Comparison of ENCODE assay signal across 11 cellular contexts in the genomic region with DNA sequence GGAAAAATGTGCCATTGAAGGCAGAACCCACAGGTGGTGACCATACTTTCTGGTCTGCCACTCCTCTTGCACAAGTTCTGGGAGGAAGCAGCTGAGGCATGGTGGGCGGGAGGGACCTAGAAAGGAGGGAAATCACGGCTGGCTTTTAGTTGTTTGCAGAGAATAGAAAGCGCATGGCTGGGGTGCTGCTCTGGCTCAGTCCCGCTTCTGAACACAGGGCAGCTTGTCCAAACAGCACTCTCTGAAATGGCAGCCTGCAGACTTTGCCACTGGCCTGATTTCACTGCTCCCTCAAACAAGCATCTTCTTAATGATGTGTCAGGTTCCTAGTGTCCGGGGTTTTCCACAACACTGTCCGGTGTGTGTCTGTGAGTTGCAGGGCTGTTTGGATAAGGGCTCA.
DNase-seq lines count a peak whose midpoint lies in the region; ATAC-seq and TF ChIP-seq lines count a peak whose summit lies in the region.
"Had no signal": no experiment of that assay in that cellular context is flagged by ENCODE, and none has a peak within 500 bp of the region (broad histone marks: within the 10 kb centered on the region; RNA-seq: fewer than 3 reads in every experiment).

No MANE protein-coding gene starts in this region.

- H3K27ac ChIP-seq in IMR-90 (ENCODE audit: insufficient read depth, low read length) (peak overlapping the region; percentile 93), colonic mucosa (peak overlapping the region; percentile 17), coronary artery (peak overlapping the region in 1 of 2 donors; percentile 21)
- H3K27ac ChIP-seq in CD4-positive, alpha-beta T cell (ENCODE audit: low read depth, low read length), result no peak overlapping the region

- peaks cover 72% of the 10 kb centered on the region for H3K36me3 Mint-ChIP-seq in CD4-positive, alpha-beta T cell (ENCODE audit: low read depth)

- H3K79me1 ChIP-seq in IMR-90 (ENCODE audit: low read depth in 1 of 2, low read length in 2 of 2), result peaks cover 65 to 92% of the 10 kb centered on the region in 2 experiments

- peaks cover 67% of the 10 kb centered on the region for H3K4me1 ChIP-seq in IMR-90 (ENCODE audit: control insufficient read depth, insufficient read depth, low read length)
- peaks cover 4% of the 10 kb centered on the region for H3K4me1 ChIP-seq in colonic mucosa

- H3K4me2 ChIP-seq in IMR-90 (ENCODE audit: low read depth, low read length), result no peak overlapping the region

- H2AK9ac ChIP-seq in IMR-90 (replicated peaks; ENCODE audit: low read depth, low read length, poor library complexity), result peak overlapping the region; percentile 33

- peak overlapping the region; percentile 96 for H2BK120ac ChIP-seq in IMR-90 (ENCODE audit: low read depth, low read length)

- H3K27me3 Mint-ChIP-seq in CD4-positive, alpha-beta T cell, result no peaks in the 10 kb centered on the region

- peak overlapping the region; percentile 97 for H2BK5ac ChIP-seq in IMR-90 (ENCODE audit: low read depth, low read length, poor library complexity, severe bottlenecking)

- H3K18ac ChIP-seq in IMR-90 (ENCODE audit: low read depth, low read length), result peak overlapping the region; percentile 81

- CTCF ChIA-PET in IMR-90 (lab: Yijun Ruan, JAX), result no interaction called here
- CTCF ChIA-PET in CD4-positive, alpha-beta T cell (lab: Charles Lee), result interaction anchor here (1.8 kb wide), 1 partner anchor 231 kb away, joined by 6 read pairs; no protein-coding TSS in a partner anchor

- H2AK5ac ChIP-seq in IMR-90 (ENCODE audit: low read depth, low read length), result peak overlapping the region; percentile 94

- H4K5ac ChIP-seq in IMR-90 (ENCODE audit: low read depth, low read length), result peak overlapping the region; percentile 67

- peak; percentile 8 for ATAC-seq in IMR-90 (ENCODE audit: low read depth)
- no peak for ATAC-seq in CD4-positive, alpha-beta T cell (ENCODE audit: poor library complexity)

- H3K4me3 Mint-ChIP-seq in CD4-positive, alpha-beta T cell, result no peak overlapping the region
- H3K4me3 Mint-ChIP-seq: activated naive CD4-positive, alpha-beta T cell treated with anti-CD3 and anti-CD28 coated beads for 36 hours had no signal

- POLR2A ChIA-PET in IMR-90 (lab: Charles Lee; ENCODE audit: unreplicated experiment), result no interaction called here
- POLR2A ChIA-PET in CD4-positive, alpha-beta T cell (lab: Charles Lee), result interaction anchor here (0.6 kb wide), 1 partner anchor 250 kb away, joined by 3 read pairs; no protein-coding TSS in a partner anchor

- H4K20me1 ChIP-seq in IMR-90 (ENCODE audit: insufficient read depth, low read length), result peaks cover 9% of the 10 kb centered on the region

- H3K9me1 ChIP-seq in IMR-90 (ENCODE audit: insufficient read depth, low read length), result peaks cover 67% of the 10 kb centered on the region

- H3K4me3 ChIP-seq in IMR-90 (ENCODE audit: insufficient read depth, low read depth, low read length) (no peak overlapping the region), colonic mucosa (no peak overlapping the region), coronary artery (no peak overlapping the region)

- H3K9ac ChIP-seq in IMR-90 (ENCODE audit: low read depth, low read length) (peak overlapping the region; percentile 62), colonic mucosa (ENCODE audit: low read depth in 2 of 2, low read length in 2 of 2) (no peak overlapping the region)

- peak; percentile 19 for DNase-seq in A172 (ENCODE audit: low spot score)
- peak; percentile 83 for DNase-seq in IMR-90
- DNase-seq in colonic mucosa, result no peak
- DNase-seq in mesenteric fat pad (ENCODE audit: low spot score), result peak; percentile 49
- no peak for DNase-seq in CD4-positive, alpha-beta T cell
- no peak for DNase-seq in amniotic stem cell (lab: John Stamatoyannopoulos, UW)
- DNase-seq in RPMI8226, result no peak
- DNase-seq in coronary artery (ENCODE audit: low spot score), result no peak
- DNase-seq: activated CD4-positive, alpha-beta T cell treated with anti-CD3 and anti-CD28 coated beads for 1 hour; activated naive CD4-positive, alpha-beta T cell treated with anti-CD3 and anti-CD28 coated beads for 36 hours; NCI-H2107 had no signal

- no peak for TF ChIP-seq CTCF in IMR-90 (conservative IDR thresholded peaks at IDR 0.05; ENCODE audit: low read depth, low read length)
- TF ChIP-seq CTCF in colonic mucosa (IDR thresholded peaks at IDR 0.05), result no peak
- no peak for TF ChIP-seq CTCF in CD4-positive, alpha-beta T cell (IDR thresholded peaks at IDR 0.05)
- no peak for TF ChIP-seq CTCF in coronary artery (IDR thresholded peaks at IDR 0.05)

- no peak overlapping the region for H3K27ac Mint-ChIP-seq in CD4-positive, alpha-beta T cell
- H3K27ac Mint-ChIP-seq: activated naive CD4-positive, alpha-beta T cell treated with anti-CD3 and anti-CD28 coated beads for 36 hours had no signal

- in situ Hi-C loops in IMR-90 (cut with MboI; ENCODE audit: low sequenced_read_pairs), result loop anchor here (5.0 kb wide), 1 partner anchor 70 kb away; no protein-coding TSS in a partner anchor

- H3K9me3 Mint-ChIP-seq in CD4-positive, alpha-beta T cell, result no peaks in the 10 kb centered on the region
- H3K9me3 Mint-ChIP-seq: activated naive CD4-positive, alpha-beta T cell treated with anti-CD3 and anti-CD28 coated beads for 36 hours had no signal

- peak overlapping the region; percentile 67 for H2AFZ ChIP-seq in IMR-90 (replicated peaks; ENCODE audit: low read length, poor library complexity)

- peak overlapping the region; percentile 97 for H4K91ac ChIP-seq in IMR-90 (ENCODE audit: insufficient read depth, low read depth, low read length)

- peak overlapping the region; percentile 94 for H3K23ac ChIP-seq in IMR-90 (ENCODE audit: low read depth, low read length)

- dilution Hi-C loops in IMR-90 (cut with HindIII; ENCODE audit: low sequenced_read_pairs, unreplicated experiment), result no loop called here

- H3K27me3 ChIP-seq in IMR-90 (ENCODE audit: control insufficient read depth, insufficient read depth, low read length), result no peaks in the 10 kb centered on the region
- no peaks in the 10 kb centered on the region for H3K27me3 ChIP-seq in colonic mucosa
- H3K27me3 ChIP-seq in CD4-positive, alpha-beta T cell (ENCODE audit: control insufficient read depth, insufficient read depth, low read length), result no peaks in the 10 kb centered on the region

- H3K36me3 ChIP-seq in IMR-90 (ENCODE audit: control insufficient read depth, insufficient read depth, low read length) (peaks cover 79% of the 10 kb centered on the region), colonic mucosa (no peaks in the 10 kb centered on the region)

- no peak for TF ChIP-seq RAD21 in IMR-90 (IDR thresholded peaks at IDR 0.05; ENCODE audit: low read length)

- peak overlapping the region; percentile 66 to 84 for H4K8ac ChIP-seq in IMR-90 (ENCODE audit: low read depth in 2 of 2, low read length in 2 of 2)

- intact Hi-C loops in IMR-90 (cut with micrococcal nuclease) (loop anchor here (1.0 to 2.0 kb wide), 3 partner anchors 9 to 112 kb away; partner anchors contain the start of gene SMAD3), colonic mucosa (cut with DNase I) (no loop called here)
- intact Hi-C loops in CD4-positive, alpha-beta T cell (cut with DNase I, micrococcal nuclease), result no loop called here

- peak overlapping the region; percentile 82 for H3K14ac ChIP-seq in IMR-90 (replicated peaks; ENCODE audit: low read depth, low read length)

- no TSS peak for BruUV-seq in IMR-90 (replicated peaks; lab: Mats Ljungman, UMichigan)

- H3K4ac ChIP-seq in IMR-90 (ENCODE audit: low read depth, low read length), result peak overlapping the region; percentile 94

- peak overlapping the region; percentile 86; the same call in 2 of the 3 replicates for H2BK15ac ChIP-seq in IMR-90 (ENCODE audit: low read depth, low read length)

- WGBS in IMR-90 (ENCODE audit: extremely low coverage in 2 of 2, insufficient read length in 1 of 2), 2 experiments, result no CpG with 5 or more reads among the region's 6 CpGs

- TF ChIP-seq POLR2A in IMR-90 (IDR thresholded peaks at IDR 0.05; ENCODE audit: low read depth, low read length), result no peak

- peak overlapping the region; percentile 96 for H3K56ac ChIP-seq in IMR-90 (ENCODE audit: extremely low read depth, insufficient read depth, low read length)

- H3K4me1 Mint-ChIP-seq in CD4-positive, alpha-beta T cell (ENCODE audit: low read depth), result peaks cover 41% of the 10 kb centered on the region

- H3K9me3 ChIP-seq in IMR-90 (ENCODE audit: control insufficient read depth, insufficient read depth, low read length) (no peaks in the 10 kb centered on the region), colonic mucosa (no peaks in the 10 kb centered on the region)
- no peaks in the 10 kb centered on the region for H3K9me3 ChIP-seq in CD4-positive, alpha-beta T cell (ENCODE audit: control insufficient read depth, low read length)

- peak overlapping the region; percentile 98 for H2BK20ac ChIP-seq in IMR-90 (ENCODE audit: low read depth, low read length)

TF ChIP-seq in IMR-90, 13 proteins besides CTCF, POLR2A, EP300 and RAD21:
- TF ChIP-seq CEBPB (IDR thresholded peaks at IDR 0.05; ENCODE audit: low read depth, low read length), result peak; percentile 53; the same call in 1 of the 2 replicates
- TF ChIP-seq, protein P1, sequence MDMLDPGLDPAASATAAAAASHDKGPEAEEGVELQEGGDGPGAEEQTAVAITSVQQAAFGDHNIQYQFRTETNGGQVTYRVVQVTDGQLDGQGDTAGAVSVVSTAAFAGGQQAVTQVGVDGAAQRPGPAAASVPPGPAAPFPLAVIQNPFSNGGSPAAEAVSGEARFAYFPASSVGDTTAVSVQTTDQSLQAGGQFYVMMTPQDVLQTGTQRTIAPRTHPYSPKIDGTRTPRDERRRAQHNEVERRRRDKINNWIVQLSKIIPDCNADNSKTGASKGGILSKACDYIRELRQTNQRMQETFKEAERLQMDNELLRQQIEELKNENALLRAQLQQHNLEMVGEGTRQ (IDR thresholded peaks at IDR 0.05; ENCODE audit: low read depth, low read length), result no peak

Comparison
In these comparisons a context has a peak if more than half of its experiments do, and no peak if none do; other contexts are left out.
1. DNase-seq: peak in A172 (single experiment), IMR-90 (single experiment) and mesenteric fat pad (single experiment); none in colonic mucosa (single experiment), CD4-positive, alpha-beta T cell (0 of 10), amniotic stem cell (single experiment), RPMI8226 (single experiment) and coronary artery (single experiment).